Comparison of ENCODE assay signal across 22 cellular contexts in genomic region chr1:82392946-82393345, GRCh38.
DNase-seq lines count a peak whose midpoint lies in the region; ATAC-seq, FAIRE-seq and TF ChIP-seq lines count a peak whose summit lies in the region.
"Had no signal": no experiment of that assay in that cellular context is flagged by ENCODE, and none has a peak within 500 bp of the region (broad histone marks: within the 10 kb centered on the region; RNA-seq: fewer than 3 reads in every experiment).

No MANE protein-coding gene starts in this region.

- no peaks in the 10 kb centered on the region for H3K79me2 ChIP-seq in keratinocyte (ENCODE audit: control insufficient read depth, insufficient read depth, low read length)

- H3K9me1 ChIP-seq in keratinocyte (ENCODE audit: control insufficient read depth, extremely low read depth, insufficient read depth, low read length) = no peaks in the 10 kb centered on the region

- TF ChIP-seq CTCF in keratinocyte (optimal IDR thresholded peaks at IDR 0.05 in 1 of 3, IDR thresholded peaks at IDR 0.05 in 1 of 3, conservative IDR thresholded peaks at IDR 0.05 in 1 of 3; ENCODE audit: extremely low read depth in 1 of 3, insufficient read depth in 2 of 3, low read length in 3 of 3) = no peak

- FAIRE-seq in keratinocyte (lab: Jason Lieb, UNC) = peak; percentile 39
- FAIRE-seq: A204.1, HepG2 had no signal

- no peaks in the 10 kb centered on the region for H3K9me3 ChIP-seq in keratinocyte (ENCODE audit: control insufficient read depth, low read depth, low read length)

- no peaks in the 10 kb centered on the region for H4K20me1 ChIP-seq in keratinocyte (ENCODE audit: control insufficient read depth, extremely low read depth, insufficient read depth, low read length)

- H3K4me1 ChIP-seq in keratinocyte (ENCODE audit: control insufficient read depth, extremely low read depth, insufficient read depth, low read length) = peaks cover 15% of the 10 kb centered on the region

- DNase-seq in Daoy (ENCODE audit: low read depth) = peak; percentile 9
- peak; percentile 41 for DNase-seq in NCI-H1105 treated with DMSO at 0.1 percent for 48 hours (lab: John Stamatoyannopoulos, UW)
- peak; percentile 23 for DNase-seq in astrocyte of the hippocampus (ENCODE audit: low read depth, low spot score)
- DNase-seq in keratinocyte (ENCODE audit: low read depth, low spot score) = no peak
- no peak for DNase-seq in kidney glomerular epithelial cell (lab: John Stamatoyannopoulos, UW)
- DNase-seq in HUDEP-2 (lab: John Stamatoyannopoulos, UW; ENCODE audit: unreplicated experiment in 76 of 76) = no peak
- no peak for DNase-seq in dermis blood vessel endothelial cell
- DNase-seq: CD4-positive, alpha-beta memory T cell; DMS153; GF-D8; KBM-7; NCI-H1436 treated with DMSO at 0.1 percent for 48 hours; NCI-H2029; NCI-H2171 treated with DMSO at 0.1 percent for 48 hours; NCI-H748 treated with DMSO at 0.1 percent for 48 hours; OCI-M1; SHP77 treated with DMSO at 0.1 percent for 48 hours had no signal

- no peak overlapping the region for H3K4me2 ChIP-seq in keratinocyte (ENCODE audit: control insufficient read depth, extremely low read depth, insufficient read depth, low read depth, low read length)
- H3K4me2 ChIP-seq: GM23338 had no signal

- no peak overlapping the region for H2AFZ ChIP-seq in keratinocyte (ENCODE audit: control insufficient read depth, low read length)
- H2AFZ ChIP-seq: GM23338 had no signal

- ATAC-seq in GM19324 (IDR thresholded peaks at IDR 0.05; ENCODE audit: low FRiP score, unreplicated experiment) = no peak
- ATAC-seq: GM23338, HepG2, SK-N-SH treated with all-trans-retinoic acid at 6 μM for 48 hours had no signal

- no peaks in the 10 kb centered on the region for H3K27me3 ChIP-seq in keratinocyte (ENCODE audit: control insufficient read depth, extremely low read depth, insufficient read depth, low read length)

- no peak overlapping the region for H3K27ac ChIP-seq in keratinocyte (ENCODE audit: control insufficient read depth, insufficient read depth, low read length)

- H3K9ac ChIP-seq in keratinocyte (ENCODE audit: control insufficient read depth, extremely low read depth, insufficient read depth, low read length) = no peak overlapping the region

- H3K36me3 ChIP-seq in keratinocyte (ENCODE audit: control insufficient read depth in 2 of 2, extremely low read depth in 1 of 2, insufficient read depth in 2 of 2, low read length in 2 of 2) = no peaks in the 10 kb centered on the region

- no peak overlapping the region for H3K4me3 ChIP-seq in keratinocyte (ENCODE audit: control insufficient read depth in 2 of 3, extremely low read depth in 1 of 3, insufficient read depth in 2 of 3, low read depth in 1 of 3, low read length in 3 of 3)
- H3K4me3 ChIP-seq: GM23338 had no signal

- dilution Hi-C loops in keratinocyte (cut with MboI; ENCODE audit: extremely low pct_ligation_motif_present, low sequenced_read_pairs) = no loop called here

Comparison
In these comparisons a context has a peak if more than half of its experiments do, and no peak if none do; other contexts are left out.
1. DNase-seq: peak in Daoy (single experiment), NCI-H1105 treated with DMSO at 0.1 percent for 48 hours (single experiment) and astrocyte of the hippocampus (single experiment); none in keratinocyte (single experiment), kidney glomerular epithelial cell (single experiment), HUDEP-2 (0 of 76) and dermis blood vessel endothelial cell (single experiment).